ENCODE assay signal across 20 cellular contexts in the genomic region with DNA sequence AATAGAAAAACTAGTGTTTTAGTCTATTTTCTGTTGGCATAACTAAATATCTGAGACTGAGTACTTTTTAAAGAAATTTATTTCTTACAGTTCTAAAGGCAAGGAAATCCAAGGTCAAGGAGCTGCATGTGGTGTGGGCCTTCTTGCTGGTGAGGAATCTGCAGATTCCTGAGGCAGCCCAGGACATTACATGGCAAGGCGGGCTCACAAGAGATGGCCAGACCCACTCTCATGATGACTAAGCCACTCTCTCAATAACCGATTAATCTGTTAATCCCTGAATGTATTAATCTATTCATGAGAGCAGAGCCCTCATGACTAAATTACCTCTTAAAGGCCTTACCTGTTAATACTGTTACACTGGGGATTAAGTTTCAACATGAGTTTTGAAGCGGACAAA.
"Had no signal": no experiment of that assay in that cellular context is flagged by ENCODE, and none has a peak within 500 bp of the region (broad histone marks: within the 10 kb centered on the region; RNA-seq: fewer than 3 reads in every experiment).

No MANE protein-coding gene starts in this region.

- H3K9me3 ChIP-seq: MG63, SJSA1 had no signal

- H3K27ac ChIP-seq: SJSA1, SK-N-MC had no signal

- ATAC-seq: HepG2 had no signal

- FAIRE-seq: HepG2 had no signal

- H3K27me3 ChIP-seq: SJSA1 had no signal

- H3K4me3 ChIP-seq: MG63, SJSA1, SK-N-MC had no signal

- H3K36me3 ChIP-seq: MG63, SJSA1 had no signal

- H3K4me1 ChIP-seq: SJSA1 had no signal

- DNase-seq: IMR-90, Karpas-422, KG1, MG63, NCI-H1092, NCI-H1105 treated with DMSO at 0.1 percent for 48 hours, NCI-H1417 treated with DMSO at 0.1 percent for 48 hours, NCI-H146, NCI-H1694 treated with DMSO at 0.1 percent for 48 hours, NCI-H1930, NCI-H2081, NCI-H2107, NCI-H2227 treated with DMSO at 0.1 percent for 48 hours, NCI-H526, Right ventricle myocardium superior, RPMI8226, SIG-M5 had no signal
